In genomic region chr20:13775867-13776266, GRCh38 we compare ENCODE assay signal across 15 cellular contexts.
"Had no signal": no experiment of that assay in that cellular context is flagged by ENCODE, and none has a peak within 500 bp of the region (broad histone marks: within the 10 kb centered on the region; RNA-seq: fewer than 3 reads in every experiment).

No MANE protein-coding gene starts in this region.

- H3K4me2 ChIP-seq: neural progenitor cell had no signal

- H3K27ac ChIP-seq: brain microvascular endothelial cell, coronary artery, heart left ventricle, left ventricle myocardium inferior, neural progenitor cell, thoracic aorta, upper lobe of left lung, WERI-Rb-1 had no signal

- H3K27me3 ChIP-seq: brain microvascular endothelial cell, heart left ventricle, neural progenitor cell, upper lobe of left lung had no signal

- H3K4me3 Mint-ChIP-seq: activated naive CD4-positive, alpha-beta T cell treated with anti-CD3 and anti-CD28 coated beads, Interleukin-2, amount 10 ng/mL, durations not matched to agents 7 days and 5 days; neural progenitor cell had no signal

- H3K4me1 Mint-ChIP-seq: neural progenitor cell had no signal

- H3K9me3 ChIP-seq: heart left ventricle, left ventricle myocardium inferior, thoracic aorta, upper lobe of left lung had no signal

- H3K27me3 Mint-ChIP-seq: activated naive CD4-positive, alpha-beta T cell treated with anti-CD3 and anti-CD28 coated beads, Interleukin-2, amount 10 ng/mL, durations not matched to agents 7 days and 5 days; progenitor cell of endocrine pancreas had no signal

- ATAC-seq: heart left ventricle had no signal

- H3K9me3 Mint-ChIP-seq: activated naive CD4-positive, alpha-beta T cell treated with anti-CD3 and anti-CD28 coated beads, Interleukin-2, amount 10 ng/mL, durations not matched to agents 7 days and 5 days; activated T-helper 2 cell treated with anti-CD3 and anti-CD28 coated beads, Interferon-gamma antibody, Interleukin-2, Interleukin-4, amounts not matched to agents 10 μg/mL and 5 μg/mL and 100 μg/mL, durations not matched to agents 14 hours and 24 hours and 36 hours; neural progenitor cell had no signal

- DNase-seq: activated CD4-positive, alpha-beta T cell treated with anti-CD3 and anti-CD28 coated beads for 48 hours; activated naive CD4-positive, alpha-beta T cell treated with anti-CD3 and anti-CD28 coated beads, Interleukin-2, amount 10 ng/mL, durations not matched to agents 7 days and 5 days; aorta; brain microvascular endothelial cell; erythroblast; heart left ventricle; left ventricle myocardium inferior; SW 1271; upper lobe of left lung; WERI-Rb-1 had no signal

- H3K4me3 ChIP-seq: coronary artery, heart left ventricle, left ventricle myocardium inferior, neural progenitor cell, thoracic aorta, upper lobe of left lung had no signal

- H2AFZ ChIP-seq: neural progenitor cell had no signal

- H3K4me1 ChIP-seq: neural progenitor cell, upper lobe of left lung had no signal

- H3K27ac Mint-ChIP-seq: activated naive CD4-positive, alpha-beta T cell treated with anti-CD3 and anti-CD28 coated beads, Interleukin-2, amount 10 ng/mL, durations not matched to agents 7 days and 5 days; activated T-helper 2 cell treated with anti-CD3 and anti-CD28 coated beads, Interferon-gamma antibody, Interleukin-2, Interleukin-4, amounts not matched to agents 10 μg/mL and 5 μg/mL and 100 μg/mL, durations not matched to agents 14 hours and 24 hours and 36 hours; neural progenitor cell; progenitor cell of endocrine pancreas had no signal
